Comparison of ENCODE assay signal across 1 cellular context in genomic region chr19:8446055-8446709, GRCh38.
TF ChIP-seq lines count a peak whose summit lies in the region.

No MANE protein-coding gene starts in this region.

TF ChIP-seq in K562, 482 proteins besides CTCF, POLR2A, EP300 and RAD21:
- TF ChIP-seq PRDM10 (IDR thresholded peaks at IDR 0.05; ENCODE audit: partially characterized antibody) = no peak
- 0 out of 2 replicates have a peak, but pooled peaks have one; percentile 29 for TF ChIP-seq ZNF395 (CRISPR knock-in tag; IDR thresholded peaks at IDR 0.05)
- TF ChIP-seq E2F5 (CRISPR knock-in tag; IDR thresholded peaks at IDR 0.05) = 0 out of 2 replicates have a peak, but pooled peaks have one; percentile 12
